25 cellular contexts compared by ENCODE assay signal in genomic region chr9:96133296-96134010, GRCh38.
"Had no signal": no experiment of that assay in that cellular context is flagged by ENCODE, and none has a peak within 500 bp of the region (broad histone marks: within the 10 kb centered on the region; RNA-seq: fewer than 3 reads in every experiment).

No MANE protein-coding gene starts in this region.

- H3K4me3 Mint-ChIP-seq: effector memory CD8-positive, alpha-beta T cell; mesothelial cell of epicardium; naive B cell; natural killer cell treated with Interleukin-12 subunit alpha and Interleukin-12 subunit beta and Interleukin-15 and Interleukin-18, amount 100 ng/mL, for 72 hours; stimulated activated naive CD8-positive, alpha-beta T cell treated with anti-CD3 and anti-CD28 coated beads, Interleukin-15, amount 100 ng/mL, for 72 hours had no signal

- FAIRE-seq: endometrium, frontal cortex, kidney had no signal

- H3K36me3 ChIP-seq: left lung, prostate gland, right atrium auricular region, suprapubic skin, thyroid gland, vagina had no signal

- H3K4me3 ChIP-seq: left lung, mucosa of descending colon, prostate gland, right atrium auricular region, smooth muscle cell, suprapubic skin, thyroid gland, vagina had no signal

- H3K36me3 Mint-ChIP-seq: mesothelial cell of epicardium; natural killer cell treated with Interleukin-12 subunit alpha and Interleukin-12 subunit beta and Interleukin-15 and Interleukin-18, amount 100 ng/mL, for 72 hours had no signal

- H3K9me3 ChIP-seq: left lung, mucosa of descending colon, prostate gland, right atrium auricular region, suprapubic skin, thyroid gland, vagina had no signal

- DNase-seq: cortex of kidney; effector memory CD8-positive, alpha-beta T cell; kidney; left lung; mesenchymal stem cell; mucosa of descending colon; naive B cell; nucleus accumbens; stimulated activated CD4-positive, alpha-beta T cell treated with anti-CD3 and anti-CD28 coated beads, Interleukin-12 subunit alpha, Interleukin-12 subunit beta, amount 100 ng/mL, for 4 hours; stimulated activated CD4-positive, alpha-beta T cell treated with anti-CD3 and anti-CD28 coated beads, Interleukin-1b, Interleukin-23, amount 100 ng/mL, for 48 hours; stimulated activated CD4-positive, alpha-beta T cell treated with anti-CD3 and anti-CD28 coated beads, Interleukin-4, amount 100 ng/mL, for 1 hour; stimulated activated CD8-positive, alpha-beta memory T cell treated with anti-CD3 and anti-CD28 coated beads, Interleukin-4, amount 100 ng/mL, for 48 hours; stimulated activated naive CD4-positive, alpha-beta T cell; stimulated activated naive CD8-positive, alpha-beta T cell treated with anti-CD3 and anti-CD28 coated beads, Interleukin-15, amount 100 ng/mL, for 72 hours; thyroid gland; trophoblast cell had no signal

- H3K4me2 ChIP-seq: smooth muscle cell had no signal

- H3K27ac ChIP-seq: prostate gland, right atrium auricular region, suprapubic skin, thyroid gland, vagina had no signal

- H3K9me3 Mint-ChIP-seq: mesothelial cell of epicardium; natural killer cell treated with Interleukin-12 subunit alpha and Interleukin-12 subunit beta and Interleukin-15 and Interleukin-18, amount 100 ng/mL, for 72 hours had no signal

- H3K27ac Mint-ChIP-seq: effector memory CD8-positive, alpha-beta T cell; mesothelial cell of epicardium; natural killer cell treated with Interleukin-12 subunit alpha and Interleukin-12 subunit beta and Interleukin-15 and Interleukin-18, amount 100 ng/mL, for 72 hours; stimulated activated naive CD8-positive, alpha-beta T cell treated with anti-CD3 and anti-CD28 coated beads, Interleukin-15, amount 100 ng/mL, for 72 hours had no signal

- H3K27me3 ChIP-seq: left lung, right atrium auricular region, thyroid gland, vagina had no signal
